In genomic region chr15:86481720-86482119, GRCh38 we compare ENCODE assay signal across 19 cellular contexts.
A peak's percentile ranks its signal among the peaks of the same experiment; 100 is the strongest.
DNase-seq lines count a peak whose midpoint lies in the region; ATAC-seq and TF ChIP-seq lines count a peak whose summit lies in the region.
"Had no signal": no experiment of that assay in that cellular context is flagged by ENCODE, and none has a peak within 500 bp of the region (broad histone marks: within the 10 kb centered on the region; RNA-seq: fewer than 3 reads in every experiment).

No MANE protein-coding gene starts in this region.

- H3K9me3 ChIP-seq in gastroesophageal sphincter: no peaks in the 10 kb centered on the region
- H3K9me3 ChIP-seq: A549 had no signal

- H3K36me3 ChIP-seq in gastroesophageal sphincter: no peaks in the 10 kb centered on the region

- no peak for TF ChIP-seq POLR2A in gastroesophageal sphincter (IDR thresholded peaks at IDR 0.05)

- 66% methylated on average over 2 of the region's 2 CpGs for WGBS in gastroesophageal sphincter (ENCODE audit: low coverage in 1 of 2), 2 donors

- H3K4me1 ChIP-seq in gastroesophageal sphincter: no peaks in the 10 kb centered on the region
- H3K4me1 ChIP-seq: A549 had no signal

- H3K4me3 ChIP-seq in gastroesophageal sphincter: no peak overlapping the region
- H3K4me3 ChIP-seq: A549, GM23338 had no signal

- DNase-seq in SK-N-DZ (ENCODE audit: low spot score) (peak; percentile 16), inferior parietal cortex (ENCODE audit: extremely low spot score) (peak; percentile 38), occipital lobe (lab: John Stamatoyannopoulos, UW) (peak; percentile 3), activated gamma-delta T cell (lab: John Stamatoyannopoulos, UW) (no peak)
- no peak for DNase-seq in activated CD4-positive, CD25-positive, alpha-beta regulatory T cell (lab: John Stamatoyannopoulos, UW)
- DNase-seq: 8988T; C1 segment of cervical spinal cord; Calu3; CD4-positive, alpha-beta memory T cell; COR-L47; DMS53; DMS79 treated with DMSO at 0.1 percent for 48 hours; GF-D8; H9 had no signal

- no peak overlapping the region for H3K27ac ChIP-seq in gastroesophageal sphincter
- H3K27ac ChIP-seq: A549 had no signal

- no peak for TF ChIP-seq EP300 in gastroesophageal sphincter (IDR thresholded peaks at IDR 0.05)

- TF ChIP-seq CTCF in gastroesophageal sphincter (IDR thresholded peaks at IDR 0.05): no peak

- no peak for ATAC-seq in GM21367 (IDR thresholded peaks at IDR 0.05; ENCODE audit: unreplicated experiment)
- ATAC-seq in gastroesophageal sphincter: no peak
- ATAC-seq: A549, GM23338, HCT116 had no signal

- no peaks in the 10 kb centered on the region for H3K27me3 ChIP-seq in gastroesophageal sphincter

Comparison
In these comparisons a context has a peak if more than half of its experiments do, and no peak if none do; other contexts are left out.
1. DNase-seq: peak in SK-N-DZ (single experiment), inferior parietal cortex (single experiment) and occipital lobe (single experiment); none in activated CD4-positive, CD25-positive, alpha-beta regulatory T cell (0 of 4) and activated gamma-delta T cell (single experiment).